ENCODE assay signal across 15 cellular contexts in genomic region chr3:36709826-36710365, GRCh38. TPM values are rescaled to one million over a fixed set of nuclear protein-coding genes. Genes with fewer than 3 reads are reported as not detected.
A peak's percentile ranks its signal among the peaks of the same experiment; 100 is the strongest.
DNase-seq lines count a peak whose midpoint lies in the region; ATAC-seq and TF ChIP-seq lines count a peak whose summit lies in the region.
"Had no signal": no experiment of that assay in that cellular context is flagged by ENCODE, and none has a peak within 500 bp of the region (broad histone marks: within the 10 kb centered on the region; RNA-seq: fewer than 3 reads in every experiment).

No MANE protein-coding gene starts in this region.

- intact Hi-C loops in Caco-2 (cut with micrococcal nuclease; ENCODE audit: unreplicated experiment) = no loop called here

- H3K27me3 ChIP-seq in BLaER1 (no peaks in the 10 kb centered on the region), neural progenitor cell (no peaks in the 10 kb centered on the region), Caco-2 (replicated peaks; ENCODE audit: control insufficient read depth, insufficient read depth, low read length) (no peaks in the 10 kb centered on the region)
- no peaks in the 10 kb centered on the region for H3K27me3 ChIP-seq in BLaER1 treated with 17β-estradiol and CSF1 and Interleukin-3, amounts not matched to agents 10 nM and 100 nM
- H3K27me3 ChIP-seq: BE2C had no signal

- H3K27ac ChIP-seq in BLaER1 = 0 out of 2 replicates have a peak overlapping the region, but pooled peaks have one; percentile 7
- H3K27ac ChIP-seq in BLaER1 treated with 17β-estradiol and CSF1 and Interleukin-3, amounts not matched to agents 10 nM and 100 nM = no peak overlapping the region
- H3K27ac ChIP-seq in neural progenitor cell = no peak overlapping the region
- H3K27ac ChIP-seq: A549 had no signal

- peaks cover 39% of the 10 kb centered on the region for H3K4me1 ChIP-seq in BLaER1
- peaks cover 26 to 38% (median 36%) of the 10 kb centered on the region in 10 experiments for H3K4me1 ChIP-seq in BLaER1 treated with 17β-estradiol and CSF1 and Interleukin-3, amounts not matched to agents 10 nM and 100 nM
- no peaks in the 10 kb centered on the region for H3K4me1 ChIP-seq in neural progenitor cell
- H3K4me1 ChIP-seq in Caco-2 = no peaks in the 10 kb centered on the region
- H3K4me1 ChIP-seq: BE2C had no signal

- H3K4me1 Mint-ChIP-seq in T-helper 17 cell (peaks cover 5% of the 10 kb centered on the region), neural progenitor cell (peaks cover 11% of the 10 kb centered on the region), Caco-2 (ENCODE audit: low read depth, unreplicated experiment) (no peaks in the 10 kb centered on the region)

- H3F3A ChIP-seq in neural progenitor cell (ENCODE audit: low read depth) = no peaks in the 10 kb centered on the region

- H4K20me1 ChIP-seq in BLaER1 = no peaks in the 10 kb centered on the region
- no peaks in the 10 kb centered on the region for H4K20me1 ChIP-seq in BLaER1 treated with 17β-estradiol and CSF1 and Interleukin-3, amounts not matched to agents 10 nM and 100 nM
- no peaks in the 10 kb centered on the region for H4K20me1 ChIP-seq in neural progenitor cell (ENCODE audit: low read depth)

- ATAC-seq in T-helper 17 cell = no peak
- ATAC-seq: A549, GM23338 had no signal

- H3K27ac Mint-ChIP-seq in T-helper 17 cell (peak overlapping the region; percentile 25), neural progenitor cell (peak overlapping the region; percentile 15), Caco-2 (ENCODE audit: unreplicated experiment) (no peak overlapping the region)
- H3K27ac Mint-ChIP-seq: GM23338 had no signal

- H3K36me3 ChIP-seq in BLaER1 = no peaks in the 10 kb centered on the region
- H3K36me3 ChIP-seq in BLaER1 treated with 17β-estradiol and CSF1 and Interleukin-3, amounts not matched to agents 10 nM and 100 nM = no peaks in the 10 kb centered on the region
- no peaks in the 10 kb centered on the region for H3K36me3 ChIP-seq in neural progenitor cell
- H3K36me3 ChIP-seq in Caco-2 (ENCODE audit: control insufficient read depth, insufficient read depth, low read length) = no peaks in the 10 kb centered on the region
- H3K36me3 ChIP-seq: BE2C had no signal

- H3K4me2 ChIP-seq in BLaER1 = peak overlapping the region; percentile 35
- peak overlapping the region; percentile 7 to 66 (median 47); a peak in 21 of 22 replicates for H3K4me2 ChIP-seq in BLaER1 treated with 17β-estradiol and CSF1 and Interleukin-3, amounts not matched to agents 10 nM and 100 nM
- H3K4me2 ChIP-seq in neural progenitor cell = no peak overlapping the region
- H3K4me2 ChIP-seq: A549, GM23338 had no signal

- H3K4me3 Mint-ChIP-seq in T-helper 17 cell = no peak overlapping the region
- no peak overlapping the region for H3K4me3 Mint-ChIP-seq in neural progenitor cell
- H3K4me3 Mint-ChIP-seq in Caco-2 (ENCODE audit: unreplicated experiment) = no peak overlapping the region
- H3K4me3 Mint-ChIP-seq: GM23338 had no signal

- no TSS peak for BruUV-seq in Caco-2 (replicated peaks; lab: Mats Ljungman, UMichigan)

- TF ChIP-seq CTCF in neural progenitor cell (IDR thresholded peaks at IDR 0.05) (no peak), Caco-2 (IDR thresholded peaks at IDR 0.05; ENCODE audit: insufficient read depth in 1 of 2, low read depth in 1 of 2, low read length in 1 of 2, severe bottlenecking in 1 of 2, unreplicated experiment in 1 of 2) (no peak)

- no peak overlapping the region for H3K9ac ChIP-seq in BLaER1
- H3K9ac ChIP-seq in BLaER1 treated with 17β-estradiol and CSF1 and Interleukin-3, amounts not matched to agents 10 nM and 100 nM = no peak overlapping the region
- H3K9ac ChIP-seq in neural progenitor cell = no peak overlapping the region

- H2AFZ ChIP-seq in neural progenitor cell (replicated peaks) = no peak overlapping the region
- H2AFZ ChIP-seq: GM23338 had no signal

- H3K9me3 Mint-ChIP-seq in neural progenitor cell = no peaks in the 10 kb centered on the region
- no peaks in the 10 kb centered on the region for H3K9me3 Mint-ChIP-seq in Caco-2 (ENCODE audit: unreplicated experiment)
- H3K9me3 Mint-ChIP-seq: CD8-positive, alpha-beta memory T cell; GM23338 had no signal

- H3K9me3 ChIP-seq in BLaER1 = no peaks in the 10 kb centered on the region
- no peaks in the 10 kb centered on the region for H3K9me3 ChIP-seq in BLaER1 treated with 17β-estradiol and CSF1 and Interleukin-3, amounts not matched to agents 10 nM and 100 nM (replicated peaks in 1 of 11)
- H3K9me3 ChIP-seq in T-helper 17 cell (ENCODE audit: control insufficient read depth, low read length, poor library complexity, severe bottlenecking) = no peaks in the 10 kb centered on the region
- H3K9me3 ChIP-seq in neural progenitor cell (ENCODE audit: low read depth) = no peaks in the 10 kb centered on the region
- no peaks in the 10 kb centered on the region for H3K9me3 ChIP-seq in Caco-2
- H3K9me3 ChIP-seq: A549, BE2C had no signal

- H3K36me3 Mint-ChIP-seq in T-helper 17 cell (ENCODE audit: low read depth) (no peaks in the 10 kb centered on the region), neural progenitor cell (no peaks in the 10 kb centered on the region), Caco-2 (ENCODE audit: insufficient read depth, unreplicated experiment) (no peaks in the 10 kb centered on the region)
- H3K36me3 Mint-ChIP-seq: CD8-positive, alpha-beta memory T cell had no signal

- DNase-seq in T-helper 17 cell (no peak), neural progenitor cell (ENCODE audit: low spot score) (no peak), Caco-2 (no peak), NCI-H226 (no peak)
- no peak for DNase-seq in activated CD8-positive, alpha-beta memory T cell treated with anti-CD3 and anti-CD28 coated beads for 24 hours
- DNase-seq: BE2C; CD8-positive, alpha-beta memory T cell; DMS53; GF-D8; H7; IMR-90 had no signal

- no peaks in the 10 kb centered on the region for H3K79me2 ChIP-seq in neural progenitor cell (ENCODE audit: low read depth)

- CTCF ChIA-PET in Caco-2 (lab: Charles Lee) = no interaction called here

- POLR2A ChIA-PET in Caco-2 (lab: Charles Lee) = no interaction called here

- no peak overlapping the region for H3K4me3 ChIP-seq in BLaER1
- no peak overlapping the region for H3K4me3 ChIP-seq in BLaER1 treated with 17β-estradiol and CSF1 and Interleukin-3, amounts not matched to agents 10 nM and 100 nM
- no peak overlapping the region for H3K4me3 ChIP-seq in neural progenitor cell
- no peak overlapping the region for H3K4me3 ChIP-seq in Caco-2 (ENCODE audit: low read depth, low read length)
- H3K4me3 ChIP-seq: A549, GM23338 had no signal

- H3K27me3 Mint-ChIP-seq in T-helper 17 cell = peaks cover 16% of the 10 kb centered on the region
- H3K27me3 Mint-ChIP-seq in neural progenitor cell (ENCODE audit: insufficient read depth, low read depth) = peaks cover 8% of the 10 kb centered on the region
- H3K27me3 Mint-ChIP-seq in Caco-2 (ENCODE audit: insufficient read depth, unreplicated experiment) = peaks cover 10% of the 10 kb centered on the region

RNA-seq across cellular contexts. Expression of gene DCLK3, which starts 54.5 kb away (rescaled TPM):
- total RNA-seq in T-helper 17 cell (not detected), neural progenitor cell (ENCODE audit: low replicate concordance) (0.34 and 0.51 TPM in 2 replicates), Caco-2 (2022) (not detected in 2 replicates)
- total RNA-seq: CD8-positive, alpha-beta memory T cell; IMR-90 had no signal
